ENCODE assay signal across 24 cellular contexts in the genomic region with DNA sequence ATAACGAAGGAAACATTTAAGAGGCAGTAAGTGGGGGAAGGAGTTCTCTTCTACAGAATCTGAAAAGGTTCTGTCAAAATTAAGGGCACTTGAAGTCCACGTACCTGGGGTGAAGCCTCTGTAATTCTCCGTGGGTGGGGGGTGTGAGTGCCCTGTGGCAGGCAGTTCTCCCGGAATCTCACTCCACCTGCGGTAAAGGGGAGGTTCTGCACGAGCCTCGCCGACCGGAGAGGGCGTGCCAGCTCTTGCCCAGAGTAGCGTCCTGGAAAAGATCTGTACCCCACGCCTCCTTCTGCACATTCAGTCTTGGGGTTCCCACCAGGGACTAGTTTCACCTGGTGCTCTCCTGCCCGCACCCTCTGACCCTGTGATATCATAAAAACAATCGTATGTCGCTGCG.
"Had no signal": no experiment of that assay in that cellular context is flagged by ENCODE, and none has a peak within 500 bp of the region (broad histone marks: within the 10 kb centered on the region; RNA-seq: fewer than 3 reads in every experiment).

No MANE protein-coding gene starts in this region.

- H3K4me3 ChIP-seq: pancreas, sigmoid colon, spleen, tibial nerve, vagina had no signal

- H3K36me3 ChIP-seq: neutrophil, pancreas had no signal

- H3K27me3 ChIP-seq: pancreas, sigmoid colon, tibial nerve, vagina had no signal

- H3K4me1 Mint-ChIP-seq: activated CD4-positive, alpha-beta T cell treated with anti-CD3 and anti-CD28 coated beads, Interleukin-2, amount 10 ng/mL, durations not matched to agents 7 days and 5 days had no signal

- DNase-seq: activated CD4-positive, alpha-beta T cell treated with anti-CD3 and anti-CD28 coated beads, Interleukin-2, amount 10 ng/mL, durations not matched to agents 7 days and 5 days; activated CD8-positive, alpha-beta memory T cell treated with anti-CD3 and anti-CD28 coated beads for 24 hours; activated CD8-positive, alpha-beta memory T cell treated with anti-CD3 and anti-CD28 coated beads, Interleukin-2, amount 50 U/mL, for 48 hours; activated effector memory CD4-positive, alpha-beta T cell treated with anti-CD3 and anti-CD28 coated beads, Interleukin-2, amount 50 U/mL, for 16 hours; activated naive CD4-positive, alpha-beta T cell treated with anti-CD3 and anti-CD28 coated beads, Interleukin-2, amount 50 U/mL, for 16 hours; activated T-cell treated with anti-CD3 and anti-CD28 coated beads, Interleukin-2, amount 50 U/mL, for 72 hours; aorta; cerebellar nuclear complex; effector CD8-positive, alpha-beta T cell; sigmoid colon; spleen; stimulated activated CD8-positive, alpha-beta memory T cell treated with anti-CD3 and anti-CD28 coated beads, Interleukin-4, amount 100 ng/mL, for 48 hours; stimulated activated naive CD4-positive, alpha-beta T cell; substantia nigra had no signal

- H3K27me3 Mint-ChIP-seq: activated CD4-positive, alpha-beta T cell treated with anti-CD3 and anti-CD28 coated beads, Interleukin-2, amount 10 ng/mL, durations not matched to agents 7 days and 5 days; natural killer cell treated with Interleukin-12 subunit alpha and Interleukin-12 subunit beta and Interleukin-15 and Interleukin-18, amount 100 ng/mL, for 72 hours had no signal

- ATAC-seq: activated CD4-positive, CD25-positive, alpha-beta regulatory T cell treated with anti-CD3 and anti-CD28 coated beads, Interleukin-2, amount 50 U/mL, for 24 hours; activated T-cell treated with anti-CD3 and anti-CD28 coated beads, Interleukin-2, amount 50 U/mL, for 72 hours; esophagus mucosa; natural killer cell treated with Interleukin-12 subunit alpha and Interleukin-12 subunit beta and Interleukin-15 and Interleukin-18, amount 100 ng/mL, for 72 hours; pancreas had no signal

- H3K27ac Mint-ChIP-seq: activated CD4-positive, alpha-beta T cell treated with anti-CD3 and anti-CD28 coated beads, Interleukin-2, amount 10 ng/mL, durations not matched to agents 7 days and 5 days; activated T-cell treated with anti-CD3 and anti-CD28 coated beads, Interleukin-2, amount 50 U/mL, for 72 hours; dendritic cell treated with granulocyte-macrophage colony-stimulating factor and Interleukin-4, amounts not matched to agents 40 ng/mL and 50 ng/mL, for 4 days; natural killer cell treated with Interleukin-12 subunit alpha and Interleukin-12 subunit beta and Interleukin-15 and Interleukin-18, amount 100 ng/mL, for 72 hours; T-helper 1 cell treated with Interleukin-12 subunit alpha and Interleukin-12 subunit beta and Interleukin-4 antibody, amounts not matched to agents 30 μg/mL and 1 μg/mL, for 36 hours had no signal

- H3K4me3 Mint-ChIP-seq: activated CD4-positive, alpha-beta T cell treated with anti-CD3 and anti-CD28 coated beads, Interleukin-2, amount 10 ng/mL, durations not matched to agents 7 days and 5 days; activated T-cell treated with anti-CD3 and anti-CD28 coated beads, Interleukin-2, amount 50 U/mL, for 72 hours; dendritic cell treated with granulocyte-macrophage colony-stimulating factor and Interleukin-4, amounts not matched to agents 40 ng/mL and 50 ng/mL, for 4 days; natural killer cell treated with Interleukin-12 subunit alpha and Interleukin-12 subunit beta and Interleukin-15 and Interleukin-18, amount 100 ng/mL, for 72 hours; T-helper 1 cell treated with Interleukin-12 subunit alpha and Interleukin-12 subunit beta and Interleukin-4 antibody, amounts not matched to agents 30 μg/mL and 1 μg/mL, for 36 hours had no signal

- H3K27ac ChIP-seq: neutrophil, pancreas, sigmoid colon, spleen, vagina had no signal

- H3K9me3 ChIP-seq: neutrophil, pancreas, sigmoid colon, spleen, tibial nerve, vagina had no signal

- H3K36me3 Mint-ChIP-seq: natural killer cell treated with Interleukin-12 subunit alpha and Interleukin-12 subunit beta and Interleukin-15 and Interleukin-18, amount 100 ng/mL, for 72 hours had no signal

- FAIRE-seq: bronchial epithelial cell, pancreas had no signal

- H3K4me1 ChIP-seq: pancreas, sigmoid colon had no signal
